Comparison of ENCODE assay signal across 8 cellular contexts in the genomic region with DNA sequence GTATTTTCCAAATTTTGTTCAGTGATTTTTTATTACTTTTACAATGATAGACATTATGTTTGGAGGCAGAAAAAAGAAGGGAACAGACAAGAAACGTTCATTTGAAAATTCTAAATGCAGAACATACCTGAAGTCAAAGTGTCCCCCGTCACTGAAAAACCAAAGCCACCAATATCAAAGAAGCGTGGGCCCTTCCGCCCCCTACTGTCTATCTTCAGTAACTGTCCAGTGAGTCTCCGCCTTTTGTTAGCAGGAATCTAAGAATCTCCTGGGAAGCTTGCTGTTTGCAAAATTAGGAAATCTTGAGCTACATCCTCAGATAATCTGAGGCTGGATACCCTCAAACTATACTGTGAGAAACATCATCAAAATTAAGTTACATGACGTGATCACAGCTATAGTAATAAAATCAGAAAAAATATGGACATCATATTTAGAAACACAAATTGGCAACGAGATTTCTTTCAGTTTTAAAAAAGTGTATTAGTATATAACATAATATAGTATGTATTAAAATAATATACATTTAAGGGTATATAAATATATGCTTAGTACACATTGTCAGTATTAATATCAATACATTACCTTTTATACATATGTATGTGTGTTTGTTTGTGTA.
DNase-seq lines count a peak whose midpoint lies in the region; ATAC-seq and TF ChIP-seq lines count a peak whose summit lies in the region.

No MANE protein-coding gene starts in this region.

- ATAC-seq in HG03097 (IDR thresholded peaks at IDR 0.05; ENCODE audit: low FRiP score, unreplicated experiment) (no peak), GM18870 (IDR thresholded peaks at IDR 0.05; ENCODE audit: unreplicated experiment) (no peak)

- H3K9ac ChIP-seq in parathyroid adenoma = no peak overlapping the region

- H3K27me3 ChIP-seq in BE2C (0 out of 2 replicates have a peak, but pooled peaks cover 2% of the 10 kb centered on the region), parathyroid adenoma (ENCODE audit: control insufficient read depth, insufficient read depth, low read length) (no peaks in the 10 kb centered on the region)

- DNase-seq in BE2C (peak; percentile 43), GM20000 (ENCODE audit: low spot score) (peak; percentile 38), NCI-H526 treated with DMSO at 0.1 percent for 48 hours (lab: John Stamatoyannopoulos, UW) (peak; percentile 8), foreskin fibroblast (peak; percentile 54 to 85)
- peak; percentile 42 for DNase-seq in activated T-cell treated with anti-CD3 and anti-CD28 coated beads, Interleukin-2, amount 50 U/mL, for 1 hour

- H3K36me3 ChIP-seq in BE2C = no peaks in the 10 kb centered on the region
- H3K36me3 ChIP-seq in parathyroid adenoma (ENCODE audit: control insufficient read depth, insufficient read depth, low read length) = no peaks in the 10 kb centered on the region

- TF ChIP-seq CTCF in BE2C (IDR thresholded peaks at IDR 0.05; ENCODE audit: low read depth, low read length) (peak; percentile 85), GM20000 (IDR thresholded peaks at IDR 0.05; ENCODE audit: extremely low read depth, missing control alignments) (peak; percentile 73), foreskin fibroblast (IDR thresholded peaks at IDR 0.05; ENCODE audit: low read depth, low read length) (peak; percentile 93), parathyroid adenoma (IDR thresholded peaks at IDR 0.05) (peak; percentile 84)

- H3K27ac ChIP-seq in parathyroid adenoma = no peak overlapping the region

- H3K9me3 ChIP-seq in BE2C = no peaks in the 10 kb centered on the region
- H3K9me3 ChIP-seq in parathyroid adenoma (ENCODE audit: control insufficient read depth, low read length) = no peaks in the 10 kb centered on the region

- H3K4me2 ChIP-seq in parathyroid adenoma (ENCODE audit: low read length) = peak overlapping the region; percentile 42

- H3K4me1 ChIP-seq in BE2C (no peaks in the 10 kb centered on the region), parathyroid adenoma (no peaks in the 10 kb centered on the region)

- H3K4me3 ChIP-seq in BE2C (ENCODE audit: low read depth, low read length) (no peak overlapping the region), foreskin fibroblast (ENCODE audit: low read depth in 1 of 2, low read length in 2 of 2) (no peak overlapping the region), parathyroid adenoma (ENCODE audit: low read depth, low read length) (no peak overlapping the region)

- H3K79me2 ChIP-seq in parathyroid adenoma = no peaks in the 10 kb centered on the region

- no peak overlapping the region for H2AFZ ChIP-seq in parathyroid adenoma

Comparison
In these comparisons a context has a peak if more than half of its experiments do, and no peak if none do; other contexts are left out.
1. DNase-seq: peak in every context shown above with its lines; median percentile 70 in foreskin fibroblast; 43 in BE2C; 42 in activated T-cell treated with anti-CD3 and anti-CD28 coated beads, Interleukin-2, amount 50 U/mL, for 1 hour; 38 in GM20000; 8 in NCI-H526 treated with DMSO at 0.1 percent for 48 hours.